Comparison of ENCODE assay signal across 1 cellular context in genomic region chr3:139677341-139678155, GRCh38.
TF ChIP-seq lines count a peak whose summit lies in the region.

Gene NMNAT3, minus strand, starts transcription at chr3:139677972. Its CDS starts 50,248 bp downstream, at chr3:139627724.

TF ChIP-seq in HEK293, 187 proteins besides CTCF, POLR2A, EP300 and RAD21 (continued from another document):
- TF ChIP-seq ZIC2 (tag by site-specific recombination; IDR thresholded peaks at IDR 0.05) (peak; percentile 90), BCL6B (tag by site-specific recombination; IDR thresholded peaks at IDR 0.05) (no peak), GLIS1 (tag by site-specific recombination; IDR thresholded peaks at IDR 0.05) (peak; percentile 86), ZBTB20 (tag by site-specific recombination; IDR thresholded peaks at IDR 0.05) (peak; percentile 55), ZNF488 (tag by site-specific recombination; IDR thresholded peaks at IDR 0.05) (no peak)
